Comparison of ENCODE assay signal across 14 cellular contexts in genomic region chr10:1550616-1551015, GRCh38.
DNase-seq lines count a peak whose midpoint lies in the region; ATAC-seq and TF ChIP-seq lines count a peak whose summit lies in the region.
"Had no signal": no experiment of that assay in that cellular context is flagged by ENCODE, and none has a peak within 500 bp of the region (broad histone marks: within the 10 kb centered on the region; RNA-seq: fewer than 3 reads in every experiment).

No MANE protein-coding gene starts in this region.

- peak overlapping the region; percentile 15 for H3K27ac Mint-ChIP-seq in activated T-helper 17 cell treated with anti-CD3 and anti-CD28 coated beads, Interleukin-2, amount 50 U/mL, for 72 hours
- H3K27ac Mint-ChIP-seq in CD8-positive, alpha-beta memory T cell: no peak overlapping the region
- H3K27ac Mint-ChIP-seq: CD4-positive, alpha-beta T cell had no signal

- no peak overlapping the region for H3K27ac ChIP-seq in left lung
- H3K27ac ChIP-seq in CD8-positive, alpha-beta memory T cell (ENCODE audit: low read depth, low read length): no peak overlapping the region
- H3K27ac ChIP-seq: A549, C4-2B, HL-60 had no signal

- DNase-seq in activated effector memory CD4-positive, alpha-beta T cell treated with anti-CD3 and anti-CD28 coated beads, Interleukin-2, amount 50 U/mL, for 16 hours: peak; percentile 28
- no peak for DNase-seq in activated effector memory CD4-positive, alpha-beta T cell treated with Interleukin-2 at 50 U/mL for 16 hours
- DNase-seq in left lung: peak; percentile 0 to 24
- DNase-seq in NCI-H1105 treated with DMSO at 0.1 percent for 48 hours (lab: John Stamatoyannopoulos, UW): no peak
- DNase-seq in CD8-positive, alpha-beta memory T cell: no peak
- DNase-seq: AML-193; CD4-positive, alpha-beta T cell; EL had no signal

- peak overlapping the region; percentile 19 for H3K4me3 Mint-ChIP-seq in activated T-helper 17 cell treated with anti-CD3 and anti-CD28 coated beads, Interleukin-2, amount 50 U/mL, for 72 hours
- no peak overlapping the region for H3K4me3 Mint-ChIP-seq in CD8-positive, alpha-beta memory T cell
- H3K4me3 Mint-ChIP-seq: CD4-positive, alpha-beta T cell had no signal

- no peak overlapping the region for H3K4me3 ChIP-seq in left lung
- no peak overlapping the region for H3K4me3 ChIP-seq in CD8-positive, alpha-beta memory T cell (ENCODE audit: low read length)
- H3K4me3 ChIP-seq: A549, HAP-1 had no signal

- peaks cover 0 to 5% of the 10 kb centered on the region in 2 donors for H3K9me3 ChIP-seq in left lung
- H3K9me3 ChIP-seq in CD8-positive, alpha-beta memory T cell (ENCODE audit: low read length): no peaks in the 10 kb centered on the region
- H3K9me3 ChIP-seq: A549, HAP-1 had no signal

- TF ChIP-seq CTCF in left lung (IDR thresholded peaks at IDR 0.05): no peak

- no peaks in the 10 kb centered on the region for H3K27me3 Mint-ChIP-seq in activated T-helper 17 cell treated with anti-CD3 and anti-CD28 coated beads, Interleukin-2, amount 50 U/mL, for 72 hours
- peaks cover 0 to 4% of the 10 kb centered on the region in 2 donors for H3K27me3 Mint-ChIP-seq in CD8-positive, alpha-beta memory T cell
- H3K27me3 Mint-ChIP-seq: CD4-positive, alpha-beta T cell had no signal

- intact Hi-C loops in left lung (cut with DNase I): no loop called here

- no peaks in the 10 kb centered on the region for H3K4me1 ChIP-seq in left lung
- H3K4me1 ChIP-seq in CD8-positive, alpha-beta memory T cell (ENCODE audit: insufficient read depth, low read length): no peaks in the 10 kb centered on the region
- H3K4me1 ChIP-seq: A549, HAP-1 had no signal

- H3K36me3 ChIP-seq in left lung: no peaks in the 10 kb centered on the region
- H3K36me3 ChIP-seq in CD8-positive, alpha-beta memory T cell (ENCODE audit: insufficient read depth, low read length): no peaks in the 10 kb centered on the region
- H3K36me3 ChIP-seq: HAP-1 had no signal

- POLR2A ChIA-PET in CD8-positive, alpha-beta memory T cell (lab: Charles Lee): no interaction called here

- H3K4me1 Mint-ChIP-seq in activated T-helper 17 cell treated with anti-CD3 and anti-CD28 coated beads, Interleukin-2, amount 50 U/mL, for 72 hours: peaks cover 11% of the 10 kb centered on the region
- peaks cover 0 to 7% (median 0%) of the 10 kb centered on the region in 3 donors for H3K4me1 Mint-ChIP-seq in CD8-positive, alpha-beta memory T cell

- ATAC-seq in activated T-helper 17 cell treated with anti-CD3 and anti-CD28 coated beads, Interleukin-2, amount 50 U/mL, for 72 hours (replicated peaks): peak; percentile 39
- ATAC-seq in left lung (no peak), HG03469 (IDR thresholded peaks at IDR 0.05; ENCODE audit: unreplicated experiment) (no peak)
- ATAC-seq: A549 had no signal

- CTCF ChIA-PET in CD8-positive, alpha-beta memory T cell (lab: Charles Lee): no interaction called here

- peaks cover 0 to 17% of the 10 kb centered on the region in 2 donors for H3K27me3 ChIP-seq in left lung
- no peaks in the 10 kb centered on the region for H3K27me3 ChIP-seq in CD8-positive, alpha-beta memory T cell (ENCODE audit: insufficient read depth, low read length, poor library complexity, severe bottlenecking)

- no peaks in the 10 kb centered on the region for H3K36me3 Mint-ChIP-seq in activated T-helper 17 cell treated with anti-CD3 and anti-CD28 coated beads, Interleukin-2, amount 50 U/mL, for 72 hours (ENCODE audit: low read depth)
- no peaks in the 10 kb centered on the region for H3K36me3 Mint-ChIP-seq in CD8-positive, alpha-beta memory T cell

- H3K9me3 Mint-ChIP-seq in activated T-helper 17 cell treated with anti-CD3 and anti-CD28 coated beads, Interleukin-2, amount 50 U/mL, for 72 hours: peaks cover 5% of the 10 kb centered on the region
- peaks cover 0 to 2% (median 0%) of the 10 kb centered on the region in 5 donors for H3K9me3 Mint-ChIP-seq in CD8-positive, alpha-beta memory T cell
- H3K9me3 Mint-ChIP-seq: CD4-positive, alpha-beta T cell had no signal

Comparison
In these comparisons a context has a peak if more than half of its experiments do, and no peak if none do; other contexts are left out.
1. DNase-seq: peak in activated effector memory CD4-positive, alpha-beta T cell treated with anti-CD3 and anti-CD28 coated beads, Interleukin-2, amount 50 U/mL, for 16 hours (single experiment) and left lung (2 of 2); none in activated effector memory CD4-positive, alpha-beta T cell treated with Interleukin-2 at 50 U/mL for 16 hours (single experiment), NCI-H1105 treated with DMSO at 0.1 percent for 48 hours (single experiment) and CD8-positive, alpha-beta memory T cell (0 of 5).